In genomic region chr1:6497867-6498575, GRCh38 we compare ENCODE assay signal across 1 cellular context.
TF ChIP-seq lines count a peak whose summit lies in the region.

No MANE protein-coding gene starts in this region.

TF ChIP-seq in H1, 55 proteins besides CTCF, POLR2A, EP300 and RAD21:
- TF ChIP-seq ASH2L (IDR thresholded peaks at IDR 0.05; ENCODE audit: low read length) = no peak
- TF ChIP-seq PHF8 (conservative IDR thresholded peaks at IDR 0.05; ENCODE audit: low read depth, low read length) = no peak
- TF ChIP-seq EGR1 (IDR thresholded peaks at IDR 0.05; ENCODE audit: borderline replicate concordance, low read depth, low read length) = no peak
- no peak for TF ChIP-seq CBX8 (IDR thresholded peaks at IDR 0.05; ENCODE audit: borderline replicate concordance, low read depth, low read length)
- no peak for TF ChIP-seq TEAD4 (IDR thresholded peaks at IDR 0.05; ENCODE audit: low read depth, low read length)
- no peak for TF ChIP-seq CHD2 (IDR thresholded peaks at IDR 0.05; ENCODE audit: low read length)
- TF ChIP-seq YY1 (IDR thresholded peaks at IDR 0.05; ENCODE audit: low read depth, low read length) = no peak
- TF ChIP-seq SRF (IDR thresholded peaks at IDR 0.05; ENCODE audit: low read depth, low read length) = no peak
- TF ChIP-seq ZNF274 (IDR thresholded peaks at IDR 0.05; ENCODE audit: borderline replicate concordance, extremely low read depth, low read length) = no peak
- TF ChIP-seq TAF7 (optimal IDR thresholded peaks at IDR 0.05; ENCODE audit: borderline replicate concordance, low read depth, low read length) = no peak
- no peak for TF ChIP-seq CEBPB (IDR thresholded peaks at IDR 0.05; ENCODE audit: low read depth, low read length)
- TF ChIP-seq CHD7 (IDR thresholded peaks at IDR 0.05; ENCODE audit: insufficient replicate concordance, low read length) = no peak
- TF ChIP-seq SIN3A (conservative IDR thresholded peaks at IDR 0.05 in 1 of 2, IDR thresholded peaks at IDR 0.05 in 1 of 2; ENCODE audit: low read depth in 1 of 2, low read length in 2 of 2) = no peak
